12 cellular contexts compared by ENCODE assay signal in genomic region chr2:111919362-111919761, GRCh38. TPM values are rescaled to one million over a fixed set of nuclear protein-coding genes. Genes with fewer than 3 reads are reported as not detected.
A peak's percentile ranks its signal among the peaks of the same experiment; 100 is the strongest.
DNase-seq lines count a peak whose midpoint lies in the region; ATAC-seq, FAIRE-seq and TF ChIP-seq lines count a peak whose summit lies in the region.
"Had no signal": no experiment of that assay in that cellular context is flagged by ENCODE, and none has a peak within 500 bp of the region (broad histone marks: within the 10 kb centered on the region; RNA-seq: fewer than 3 reads in every experiment).

No MANE protein-coding gene starts in this region.

- H3K36me3 Mint-ChIP-seq in H9 (ENCODE audit: insufficient read depth in 1 of 3, low read depth in 3 of 3), result no peaks in the 10 kb centered on the region
- H3K36me3 Mint-ChIP-seq in activated CD4-positive, alpha-beta T cell treated with anti-CD3 and anti-CD28 coated beads, Interleukin-2, amount 10 ng/mL, durations not matched to agents 24 days and 14 days (ENCODE audit: low read depth), result no peaks in the 10 kb centered on the region
- no peaks in the 10 kb centered on the region for H3K36me3 Mint-ChIP-seq in natural killer cell
- H3K36me3 Mint-ChIP-seq: memory B cell had no signal

- no peak overlapping the region for H4K5ac ChIP-seq in H9 (ENCODE audit: insufficient read length, low read depth, low read length)

- H3K27me3 ChIP-seq in A673 (replicated peaks; ENCODE audit: insufficient read depth, low read depth, low read length, poor library complexity), result no peaks in the 10 kb centered on the region
- H3K27me3 ChIP-seq in H9 (ENCODE audit: insufficient read depth, low read length), result no peaks in the 10 kb centered on the region
- no peaks in the 10 kb centered on the region; a peak in 1 of 5 replicates for H3K27me3 ChIP-seq in K562 (ENCODE audit: control insufficient read depth in 2 of 2, insufficient read depth in 2 of 2, low read length in 2 of 2)
- no peaks in the 10 kb centered on the region for H3K27me3 ChIP-seq in layer of hippocampus (ENCODE audit: control insufficient read depth, insufficient read depth, low read length)

- no peak for TF ChIP-seq POLR2A in K562 (conservative IDR thresholded peaks at IDR 0.05)

- peak; percentile 51; the same call in 1 of the 2 replicates for TF ChIP-seq CTCF in A673 (conservative IDR thresholded peaks at IDR 0.05; ENCODE audit: low read depth, low read length)
- TF ChIP-seq CTCF in H9 (conservative IDR thresholded peaks at IDR 0.05), result peak; percentile 59
- peak; percentile 50 to 57 (median 51); a peak in 4 of 6 replicates for TF ChIP-seq CTCF in K562 (IDR thresholded peaks at IDR 0.05 in 2 of 3, conservative IDR thresholded peaks at IDR 0.05 in 1 of 3; ENCODE audit: insufficient read depth in 2 of 3, low read depth in 1 of 3, low read length in 3 of 3)
- TF ChIP-seq CTCF in natural killer cell (IDR thresholded peaks at IDR 0.05), result no peak

- no peak overlapping the region for H2BK15ac ChIP-seq in H9 (ENCODE audit: low read depth, low read length)

- no peaks in the 10 kb centered on the region for H3K23me2 ChIP-seq in H9 (ENCODE audit: insufficient read length, low read depth, low read length, poor library complexity, severe bottlenecking)

- no peak overlapping the region for H2BK5ac ChIP-seq in H9 (ENCODE audit: insufficient read length, low read length)

- H3K27ac ChIP-seq in A673 (ENCODE audit: low read depth, low read length, poor library complexity, severe bottlenecking) (no peak overlapping the region), H9 (ENCODE audit: insufficient read length, low read depth, low read length) (no peak overlapping the region), K562 (ENCODE audit: extremely low read depth, low read depth, low read length) (no peak overlapping the region), layer of hippocampus (ENCODE audit: low read depth, low read length) (peak overlapping the region; percentile 3)

- H3K36me3 ChIP-seq in A673 (ENCODE audit: insufficient read depth, low read length, poor library complexity, severe bottlenecking), result no peaks in the 10 kb centered on the region
- no peaks in the 10 kb centered on the region for H3K36me3 ChIP-seq in K562 (ENCODE audit: control insufficient read depth, insufficient read depth, low read length)

- no peak overlapping the region for H3T11ph ChIP-seq in H9 (ENCODE audit: low read length)

- H3K4me1 Mint-ChIP-seq in H9 (peaks cover 0 to 3% of the 10 kb centered on the region in 2 experiments; a peak in 1 of 4 replicates), natural killer cell (no peaks in the 10 kb centered on the region)
- peaks cover under 1% of the 10 kb centered on the region for H3K4me1 Mint-ChIP-seq in activated CD4-positive, alpha-beta T cell treated with anti-CD3 and anti-CD28 coated beads, Interleukin-2, amount 10 ng/mL, durations not matched to agents 24 days and 14 days
- H3K4me1 Mint-ChIP-seq: B cell, memory B cell had no signal

- H2AFZ ChIP-seq in H9 (ENCODE audit: low read length), result no peak overlapping the region
- H2AFZ ChIP-seq in K562 (ENCODE audit: low read depth, low read length), result no peak overlapping the region

- TF ChIP-seq RAD21 in K562 (CRISPR knock-in tag; conservative IDR thresholded peaks at IDR 0.05 in 1 of 2, IDR thresholded peaks at IDR 0.05 in 1 of 2), result peak; percentile 17 to 51; a peak in 3 of 4 replicates

- peak; percentile 65 for FAIRE-seq in K562 (lab: Jason Lieb, UNC)
- FAIRE-seq: frontal cortex had no signal

- no CpG with 5 or more reads among the region's 2 CpGs for WGBS in H9 (ENCODE audit: extremely low coverage, insufficient read length, low lambda C conversion rate)
- WGBS in K562 (ENCODE audit: insufficient coverage, low coverage, missing lambda C conversion rate), result 4% methylated on average over 2 of the region's 2 CpGs

- peak overlapping the region in 1 of 3 experiments; percentile 5; a peak in 1 of 7 replicates for H3K27ac Mint-ChIP-seq in H9
- no peak overlapping the region for H3K27ac Mint-ChIP-seq in activated CD4-positive, alpha-beta T cell treated with anti-CD3 and anti-CD28 coated beads, Interleukin-2, amount 10 ng/mL, durations not matched to agents 24 days and 14 days
- no peak overlapping the region for H3K27ac Mint-ChIP-seq in natural killer cell
- H3K27ac Mint-ChIP-seq: B cell, memory B cell had no signal

- no peaks in the 10 kb centered on the region for H3K79me2 ChIP-seq in H9 (ENCODE audit: insufficient read depth, low read length)
- H3K79me2 ChIP-seq in K562 (ENCODE audit: control insufficient read depth, insufficient read depth, low read length), result no peaks in the 10 kb centered on the region

- no peak overlapping the region for H2BK20ac ChIP-seq in H9 (ENCODE audit: low read depth, low read length, poor library complexity, severe bottlenecking)

- BruUV-seq in A673 (replicated peaks; lab: Mats Ljungman, UMichigan) (no TSS peak), K562 (replicated peaks; lab: Mats Ljungman, UMichigan) (no TSS peak)

- no peak overlapping the region for H4K91ac ChIP-seq in H9 (ENCODE audit: insufficient read length, low read depth, low read length)

- H3K4me2 ChIP-seq in H9 (ENCODE audit: insufficient read depth, insufficient read length, low read length) (no peak overlapping the region), K562 (ENCODE audit: insufficient read depth, low read length) (no peak overlapping the region)

- no peak overlapping the region for H3K4ac ChIP-seq in H9 (ENCODE audit: low read depth, low read length)

- H3K4me1 ChIP-seq in A673 (ENCODE audit: insufficient read depth, low read length, poor library complexity, severe bottlenecking) (peaks cover 25% of the 10 kb centered on the region), H9 (ENCODE audit: insufficient read depth, low read length) (no peaks in the 10 kb centered on the region), K562 (replicated peaks in 1 of 2; ENCODE audit: control insufficient read depth in 2 of 2, insufficient read depth in 2 of 2, low read length in 2 of 2) (peaks cover 8 to 16% of the 10 kb centered on the region in 2 experiments; a peak in 4 of 5 replicates)

- no peak overlapping the region for H3K14ac ChIP-seq in H9 (ENCODE audit: insufficient read depth, low read length)

- CTCF ChIA-PET in A673 (lab: Charles Lee), result no interaction called here
- CTCF ChIA-PET in K562 (lab: Yijun Ruan, JAX; ENCODE audit: low intra/inter-chr PET ratio), result no interaction called here

- no peak for TF ChIP-seq EP300 in K562 (IDR thresholded peaks at IDR 0.05; ENCODE audit: low read length)

- H2BK12ac ChIP-seq in H9 (ENCODE audit: insufficient read length, low read depth, low read length), result no peak overlapping the region

- H2AK5ac ChIP-seq in H9 (ENCODE audit: insufficient read length, low read length), result no peak overlapping the region

- H3K9me1 ChIP-seq in K562 (ENCODE audit: control insufficient read depth, insufficient read depth, low read length), result no peaks in the 10 kb centered on the region

- no peaks in the 10 kb centered on the region for H3K79me1 ChIP-seq in H9 (ENCODE audit: insufficient read depth, low read depth, low read length, poor library complexity, severe bottlenecking)

- H3K9ac ChIP-seq in H9 (ENCODE audit: extremely low read depth, insufficient read length, low read length) (no peak overlapping the region), K562 (ENCODE audit: insufficient read depth in 1 of 2, low read depth in 2 of 2, low read length in 2 of 2) (no peak overlapping the region)

- no peaks in the 10 kb centered on the region for H4K20me1 ChIP-seq in H9 (ENCODE audit: control insufficient read depth, insufficient read depth, insufficient read length)
- no peaks in the 10 kb centered on the region for H4K20me1 ChIP-seq in K562 (replicated peaks; ENCODE audit: control insufficient read depth, insufficient read depth, low read length)

- intact Hi-C loops in A673 (cut with micrococcal nuclease; ENCODE audit: unreplicated experiment) (no loop called here), K562 (cut with micrococcal nuclease) (no loop called here), natural killer cell (cut with micrococcal nuclease) (no loop called here)
- intact Hi-C loops in activated CD4-positive, alpha-beta T cell treated with anti-CD3 and anti-CD28 coated beads, Interleukin-2, amount 10 ng/mL, durations not matched to agents 24 days and 14 days (cut with micrococcal nuclease), result no loop called here

- no peak overlapping the region for H4K8ac ChIP-seq in H9 (replicated peaks; ENCODE audit: insufficient read length, low read depth, low read length)

- no peak overlapping the region for H3K23ac ChIP-seq in H9 (ENCODE audit: insufficient read length, low read depth, low read length)

- ATAC-seq in K562 (peak; percentile 80), natural killer cell (no peak)

- H3K9me3 Mint-ChIP-seq in H9, result no peaks in the 10 kb centered on the region
- no peaks in the 10 kb centered on the region for H3K9me3 Mint-ChIP-seq in activated CD4-positive, alpha-beta T cell treated with anti-CD3 and anti-CD28 coated beads, Interleukin-2, amount 10 ng/mL, durations not matched to agents 24 days and 14 days
- no peaks in the 10 kb centered on the region for H3K9me3 Mint-ChIP-seq in natural killer cell
- H3K9me3 Mint-ChIP-seq: memory B cell had no signal

- no peak overlapping the region for H3K4me3 Mint-ChIP-seq in H9
- H3K4me3 Mint-ChIP-seq in activated CD4-positive, alpha-beta T cell treated with anti-CD3 and anti-CD28 coated beads, Interleukin-2, amount 10 ng/mL, durations not matched to agents 24 days and 14 days, result no peak overlapping the region
- no peak overlapping the region for H3K4me3 Mint-ChIP-seq in natural killer cell
- H3K4me3 Mint-ChIP-seq: B cell, memory B cell had no signal

- POLR2A ChIA-PET in A673 (lab: Charles Lee; ENCODE audit: low non-redundant PET) (no interaction called here), K562 (lab: Yijun Ruan, JAX) (interaction anchor here (0.8 to 1.4 kb wide), 4 partner anchors 8 to 68 kb away, joined by 3 to 5 read pairs (median 4); no protein-coding TSS in a partner anchor)

- H3K4me3 ChIP-seq in A673 (ENCODE audit: low read depth, low read length, poor library complexity, severe bottlenecking) (no peak overlapping the region), K562 (no peak overlapping the region)

- no peaks in the 10 kb centered on the region for H3K9me3 ChIP-seq in A673 (ENCODE audit: low read depth, low read length, poor library complexity, severe bottlenecking)
- no peaks in the 10 kb centered on the region for H3K9me3 ChIP-seq in H9 (ENCODE audit: control insufficient read depth, low read depth, low read length)
- no peaks in the 10 kb centered on the region for H3K9me3 ChIP-seq in K562 (replicated peaks; ENCODE audit: control insufficient read depth, insufficient read depth, low read depth, low read length)

- DNase-seq in A673 (ENCODE audit: low spot score), result no peak
- no peak for DNase-seq in H9
- peak; percentile 33 to 50 (median 38) for DNase-seq in K562 (ENCODE audit: extremely low read depth in 1 of 4, low spot score in 3 of 4)
- no peak for DNase-seq in activated CD4-positive, alpha-beta T cell treated with anti-CD3 and anti-CD28 coated beads, Interleukin-2, amount 10 ng/mL, durations not matched to agents 24 days and 14 days
- no peak for DNase-seq in natural killer cell
- DNase-seq in NCI-H2107 (lab: John Stamatoyannopoulos, UW), result no peak
- no peak for DNase-seq in HPDE6-E6E7 (ENCODE audit: extremely low spot score)
- DNase-seq: NCI-H1930 had no signal

- H3K56ac ChIP-seq in H9 (ENCODE audit: insufficient read length, low read depth, low read length), result no peak overlapping the region

- no peak overlapping the region for H3K18ac ChIP-seq in H9 (ENCODE audit: insufficient read length, low read depth, low read length)

- no peak overlapping the region for H2BK120ac ChIP-seq in H9 (ENCODE audit: low read depth, low read length, poor library complexity, severe bottlenecking)

- no peaks in the 10 kb centered on the region for H3K27me3 Mint-ChIP-seq in H9 (ENCODE audit: low read depth)
- peaks cover 12% of the 10 kb centered on the region for H3K27me3 Mint-ChIP-seq in activated CD4-positive, alpha-beta T cell treated with anti-CD3 and anti-CD28 coated beads, Interleukin-2, amount 10 ng/mL, durations not matched to agents 24 days and 14 days
- peaks cover 0 to 3% of the 10 kb centered on the region in 2 donors for H3K27me3 Mint-ChIP-seq in natural killer cell (ENCODE audit: low read depth in 2 of 2)

- in situ Hi-C loops in K562 (cut with MboI), result no loop called here

RNA-seq across cellular contexts. Expression of gene MERTK, which starts 21.0 kb away (rescaled TPM):
- total RNA-seq in A673 (2021), result 18.4 and 20.1 TPM in 2 replicates
- 4.2 and 4.8 TPM in 2 replicates for total RNA-seq in H9 (2021)
- total RNA-seq in K562 (2011; cell fraction: chromatin; rRNA removed; ENCODE audit: low replicate concordance), result 5.8 and 6.9 TPM in 2 replicates
- 5.0 and 5.3 TPM in 2 replicates for total RNA-seq in K562 (2011; cell fraction: nucleolus; rRNA removed)
- 4.0 and 4.7 TPM in 2 replicates for total RNA-seq in K562 (2011; cell fraction: nucleoplasm; rRNA removed)
- 0.82 and 1.1 TPM in 2 replicates for total RNA-seq in K562 (2014; rRNA removed)
- 0.73 and 0.83 TPM in 2 replicates for total RNA-seq in K562 (2014; rRNA removed; fragmentation: Illumina TruSeq; extraction: Trizol)
- total RNA-seq in K562 (2015; rRNA removed; fragmentation: Illumina TruSeq; extraction: Trizol), result 0.62 and 0.68 TPM in 2 replicates
- 1.1 and 1.4 TPM in 2 replicates for total RNA-seq in K562 (2021)
- 1.6 and 2.7 TPM in 2 replicates for polyA plus RNA-seq in K562 (2011; rRNA removed)
- polyA plus RNA-seq in K562 (2011; cell fraction: cytosol; rRNA removed), result 1.7 and 2.3 TPM in 2 replicates
- 2.4 and 3.4 TPM in 2 replicates for polyA plus RNA-seq in K562 (2011; cell fraction: nucleus; rRNA removed)
- 0.96 and 1.6 TPM in 2 replicates for polyA plus RNA-seq in K562 (2012)
- 0.93 and 1.2 TPM in 2 replicates for polyA plus RNA-seq in K562 (2014; fragmentation: Illumina TruSeq; extraction: Trizol)
- under 1 TPM; 0.23 to 0.31 TPM for polyA plus RNA-seq in K562 (2014; fragmentation: Nextera tagmentation; extraction: Ambion mirVana)
- 0.74 and 1.3 TPM in 2 replicates for polyA plus RNA-seq in K562 (2014; rRNA removed)
- polyA minus RNA-seq in K562 (2011; rRNA and poly(A)+ RNA removed), result 2.4 and 4.1 TPM in 2 replicates
- polyA minus RNA-seq in K562 (2011; cell fraction: cytosol; rRNA and poly(A)+ RNA removed), result 1.4 and 1.8 TPM in 2 replicates
- polyA minus RNA-seq in K562 (2011; cell fraction: nucleus; rRNA and poly(A)+ RNA removed), result 1.5 and 3.2 TPM in 2 replicates
- 0.57 and 0.63 TPM in 2 replicates for total RNA-seq in activated CD4-positive, alpha-beta T cell treated with anti-CD3 and anti-CD28 coated beads, Interleukin-2, amount 10 ng/mL, durations not matched to agents 24 days and 14 days
- total RNA-seq in natural killer cell, result 1 to 10 TPM in 1 of 3 donors, under 1 TPM in 2; 0.38 to 1.2 (median 0.45) TPM

RNA-seq across cellular contexts. Expression of gene ANAPC1, which starts 35.4 kb away (rescaled TPM):
- total RNA-seq in A673 (2021) (102 and 107 TPM in 2 replicates), H9 (2021) (79.1 and 87.7 TPM in 2 replicates), K562 (2014; rRNA removed) (126 and 155 TPM in 2 replicates), K562 (2014; rRNA removed; fragmentation: Illumina TruSeq; extraction: Trizol) (97.8 and 98.2 TPM in 2 replicates), K562 (2015; rRNA removed; fragmentation: Illumina TruSeq; extraction: Trizol) (84.3 and 87.1 TPM in 2 replicates), K562 (2021) (102 and 112 TPM in 2 replicates), natural killer cell (10 to 100 TPM; 38.7 to 50.8 (median 50.4) TPM)
- total RNA-seq in K562 (2011; cell fraction: chromatin; rRNA removed; ENCODE audit: low replicate concordance), result 248 and 378 TPM in 2 replicates
- total RNA-seq in K562 (2011; cell fraction: nucleolus; rRNA removed), result 149 and 174 TPM in 2 replicates
- total RNA-seq in K562 (2011; cell fraction: nucleoplasm; rRNA removed), result 181 and 218 TPM in 2 replicates
- polyA plus RNA-seq in K562 (2011; rRNA removed) (67.3 and 78.2 TPM in 2 replicates), K562 (2014; fragmentation: Illumina TruSeq; extraction: Trizol) (52.2 and 61.3 TPM in 2 replicates), K562 (2014; fragmentation: Nextera tagmentation; extraction: Ambion mirVana) (10 to 100 TPM; 14.0 to 18.9 TPM), K562 (2014; rRNA removed) (57.5 and 77.5 TPM in 2 replicates)
- polyA plus RNA-seq in K562 (2011; cell fraction: cytosol; rRNA removed), result 42.5 and 56.6 TPM in 2 replicates
- polyA plus RNA-seq in K562 (2011; cell fraction: nucleus; rRNA removed), result 87.3 and 96.1 TPM in 2 replicates
- polyA plus RNA-seq in K562 (2012), result 25.3 and 38.9 TPM in 2 replicates
- polyA minus RNA-seq in K562 (2011; rRNA and poly(A)+ RNA removed), result 219 and 246 TPM in 2 replicates
- polyA minus RNA-seq in K562 (2011; cell fraction: cytosol; rRNA and poly(A)+ RNA removed), result 81.3 and 88.9 TPM in 2 replicates
- polyA minus RNA-seq in K562 (2011; cell fraction: nucleus; rRNA and poly(A)+ RNA removed), result 185 and 193 TPM in 2 replicates
- 129 and 133 TPM in 2 replicates for total RNA-seq in activated CD4-positive, alpha-beta T cell treated with anti-CD3 and anti-CD28 coated beads, Interleukin-2, amount 10 ng/mL, durations not matched to agents 24 days and 14 days

Comparison
In these comparisons a context has a peak if more than half of its experiments do, and no peak if none do; other contexts are left out.
1. DNase-seq: peak in K562 (4 of 4); none in A673 (single experiment), H9 (single experiment), activated CD4-positive, alpha-beta T cell treated with anti-CD3 and anti-CD28 coated beads, Interleukin-2, amount 10 ng/mL, durations not matched to agents 24 days and 14 days (single experiment), natural killer cell (single experiment), NCI-H2107 (single experiment) and HPDE6-E6E7 (single experiment).